In the genomic region with DNA sequence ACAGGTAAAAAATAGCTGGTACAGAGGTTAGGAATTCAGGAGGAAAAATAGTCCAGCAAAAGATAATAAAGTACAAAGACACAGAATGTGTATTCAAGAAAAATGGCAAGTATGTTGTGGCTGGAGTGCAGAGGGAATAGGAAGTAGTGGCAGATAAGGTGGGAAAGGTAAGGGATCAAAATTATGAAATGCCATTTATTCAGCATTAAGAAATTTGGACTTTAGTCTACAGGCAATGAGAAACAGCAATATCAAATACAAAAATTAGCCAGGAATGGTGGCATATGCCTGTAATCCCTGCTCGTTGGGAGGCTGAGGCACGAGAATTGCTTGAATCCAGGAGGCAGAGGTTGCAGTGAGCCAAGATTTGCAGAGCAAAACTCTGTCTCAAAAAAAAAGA, we compare ENCODE assay signal across 17 cellular contexts. TPM values are rescaled to one million over a fixed set of nuclear protein-coding genes. Genes with fewer than 3 reads are reported as not detected.
A peak's percentile ranks its signal among the peaks of the same experiment; 100 is the strongest.
DNase-seq lines count a peak whose midpoint lies in the region; ATAC-seq, FAIRE-seq and TF ChIP-seq lines count a peak whose summit lies in the region.
"Had no signal": no experiment of that assay in that cellular context is flagged by ENCODE, and none has a peak within 500 bp of the region (broad histone marks: within the 10 kb centered on the region; RNA-seq: fewer than 3 reads in every experiment).

No MANE protein-coding gene starts in this region.

- no TSS peak for BruUV-seq in HepG2 (replicated peaks; lab: Mats Ljungman, UMichigan)
- BruUV-seq in OCI-LY7 (replicated peaks; lab: Mats Ljungman, UMichigan): no TSS peak

- H3K9me2 ChIP-seq in OCI-LY7 (ENCODE audit: insufficient read depth, low read length): no peaks in the 10 kb centered on the region

- H3K9me3 ChIP-seq in liver (ENCODE audit: control insufficient read depth in 4 of 4, low read length in 3 of 4): no peaks in the 10 kb centered on the region
- no peaks in the 10 kb centered on the region for H3K9me3 ChIP-seq in HepG2 (ENCODE audit: low read length)
- H3K9me3 ChIP-seq in sigmoid colon: no peaks in the 10 kb centered on the region
- H3K9me3 ChIP-seq in OCI-LY7 (ENCODE audit: low read length): no peaks in the 10 kb centered on the region

- no peak overlapping the region for H3K4me2 ChIP-seq in HepG2 (ENCODE audit: low read depth, low read length)
- H3K4me2 ChIP-seq in OCI-LY7 (ENCODE audit: low read length): no peak overlapping the region
- H3K4me2 ChIP-seq: GM23338, PC-9 had no signal

- no peak overlapping the region for H3K4me3 Mint-ChIP-seq in activated naive CD8-positive, alpha-beta T cell
- H3K4me3 Mint-ChIP-seq: GM23338 had no signal

- in situ Hi-C loops in HepG2 (cut with HindIII; ENCODE audit: extremely low pct_ligation_motif_present, low pct_unique_long_range_greater_than_20kb): no loop called here

- TF ChIP-seq RAD21 in liver (IDR thresholded peaks at IDR 0.05): no peak
- no peak for TF ChIP-seq RAD21 in HepG2 (CRISPR knock-in tag; IDR thresholded peaks at IDR 0.05)

- intact Hi-C loops in HepG2 (cut with micrococcal nuclease; ENCODE audit: unreplicated experiment): no loop called here
- intact Hi-C loops in sigmoid colon (cut with DNase I): no loop called here
- intact Hi-C loops in OCI-LY7 (cut with micrococcal nuclease; ENCODE audit: unreplicated experiment): no loop called here

- CTCF ChIA-PET in HepG2 (lab: Yijun Ruan, JAX; ENCODE audit: low intra/inter-chr PET ratio, low total read pairs) (no interaction called here), OCI-LY7 (lab: Charles Lee; ENCODE audit: unreplicated experiment) (no interaction called here)

- H3K79me2 ChIP-seq in HepG2 (ENCODE audit: insufficient read depth, low read length) (peaks cover 6% of the 10 kb centered on the region), OCI-LY7 (ENCODE audit: insufficient read depth, low read depth, low read length) (peaks cover 27% of the 10 kb centered on the region; the same call in 1 of the 2 replicates)

- H3K27me3 ChIP-seq in liver (ENCODE audit: control insufficient read depth in 4 of 4, insufficient read depth in 4 of 4, low read length in 3 of 4) (no peaks in the 10 kb centered on the region), HepG2 (ENCODE audit: control insufficient read depth in 1 of 2, insufficient read depth in 2 of 2, low read length in 2 of 2) (no peaks in the 10 kb centered on the region), sigmoid colon (no peaks in the 10 kb centered on the region)

- 40% methylated on average over 2 of the region's 2 CpGs for WGBS in liver
- 91% methylated on average over 2 of the region's 2 CpGs for WGBS in HepG2 (ENCODE audit: low lambda C conversion rate)
- WGBS in sigmoid colon, 2 donors: 91 to 93% methylated on average over 2 of the region's 2 CpGs

- TF ChIP-seq EP300 in HepG2 (IDR thresholded peaks at IDR 0.05; ENCODE audit: low read depth in 2 of 2, low read length in 2 of 2) (no peak), HepG2 (CRISPR knock-in tag; IDR thresholded peaks at IDR 0.05; ENCODE audit: borderline replicate concordance) (no peak), sigmoid colon (IDR thresholded peaks at IDR 0.05) (no peak)

- no peak for TF ChIP-seq CTCF in liver (IDR thresholded peaks at IDR 0.05; ENCODE audit: low read depth, low read length, missing input control)
- no peak for TF ChIP-seq CTCF in HepG2 (CRISPR knock-in tag; IDR thresholded peaks at IDR 0.05)
- TF ChIP-seq CTCF in sigmoid colon (IDR thresholded peaks at IDR 0.05): no peak
- no peak for TF ChIP-seq CTCF in OCI-LY7 (conservative IDR thresholded peaks at IDR 0.05; ENCODE audit: low read length)

- peak overlapping the region; percentile 43 for H3K27ac Mint-ChIP-seq in activated naive CD8-positive, alpha-beta T cell
- H3K27ac Mint-ChIP-seq: GM23338 had no signal

- peaks cover 8% of the 10 kb centered on the region; the same call in 1 of the 2 replicates for H4K20me1 ChIP-seq in HepG2 (ENCODE audit: insufficient read depth, low read length)
- H4K20me1 ChIP-seq in OCI-LY7 (ENCODE audit: insufficient read depth, low read length): 0 out of 2 replicates have a peak, but pooled peaks cover 3% of the 10 kb centered on the region

- no peaks in the 10 kb centered on the region for H3K9me3 Mint-ChIP-seq in activated naive CD8-positive, alpha-beta T cell (ENCODE audit: low read depth)
- H3K9me3 Mint-ChIP-seq: GM23338 had no signal

- peaks cover 13% of the 10 kb centered on the region for H3K36me3 Mint-ChIP-seq in activated naive CD8-positive, alpha-beta T cell

- no peak for FAIRE-seq in HepG2 (lab: Jason Lieb, UNC)
- FAIRE-seq: K562 had no signal

- H3K36me3 ChIP-seq in liver (ENCODE audit: control insufficient read depth in 4 of 4, insufficient read depth in 3 of 4, low read depth in 1 of 4, low read length in 3 of 4) (peaks cover 6 to 65% (median 43%) of the 10 kb centered on the region in 4 donors), HepG2 (replicated peaks in 1 of 2; ENCODE audit: control insufficient read depth in 1 of 2, insufficient read depth in 2 of 2, low read length in 2 of 2) (peaks cover 19 to 83% of the 10 kb centered on the region in 2 experiments), sigmoid colon (peaks cover 6 to 81% (median 34%) of the 10 kb centered on the region in 4 donors), OCI-LY7 (ENCODE audit: insufficient read depth, low read length) (peaks cover 98% of the 10 kb centered on the region)

- DNase-seq in HepG2 (ENCODE audit: low spot score): no peak
- DNase-seq in left lobe of liver (ENCODE audit: low spot score): no peak
- no peak for DNase-seq in sigmoid colon
- no peak for DNase-seq in OCI-LY7 (ENCODE audit: low spot score)
- no peak for DNase-seq in hippocampal formation (lab: John Stamatoyannopoulos, UW)
- DNase-seq: ACHN, GF-D8, NCI-H1092, NCI-H1694, NCI-H2107, NCI-H446, PC-9 had no signal

- peaks cover 45% of the 10 kb centered on the region for H3K4me1 Mint-ChIP-seq in activated naive CD8-positive, alpha-beta T cell (ENCODE audit: low read depth)
- H3K4me1 Mint-ChIP-seq: GM23338 had no signal

- H3K9ac ChIP-seq in liver (ENCODE audit: low read depth in 1 of 2, low read length in 2 of 2): no peak overlapping the region
- H3K9ac ChIP-seq in HepG2 (ENCODE audit: insufficient read depth, low read depth, low read length): no peak overlapping the region

- H3K27me3 Mint-ChIP-seq in activated naive CD8-positive, alpha-beta T cell: no peaks in the 10 kb centered on the region

- H3K4me1 ChIP-seq in liver (ENCODE audit: control insufficient read depth in 4 of 4, insufficient read depth in 4 of 4, low read length in 3 of 4): peaks cover 5 to 21% (median 17%) of the 10 kb centered on the region in 4 donors
- H3K4me1 ChIP-seq in HepG2 (ENCODE audit: insufficient read depth, low read length): peaks cover 12% of the 10 kb centered on the region
- peaks cover 0 to 32% (median 8%) of the 10 kb centered on the region in 4 donors for H3K4me1 ChIP-seq in sigmoid colon
- no peaks in the 10 kb centered on the region for H3K4me1 ChIP-seq in OCI-LY7 (ENCODE audit: insufficient read depth, low read length, poor library complexity, severe bottlenecking)

- ATAC-seq in HepG2: no peak
- ATAC-seq in left lobe of liver: peak; percentile 56
- ATAC-seq: GM23338, K562 had no signal

- TF ChIP-seq POLR2A in HepG2 (IDR thresholded peaks at IDR 0.05; ENCODE audit: insufficient read depth in 1 of 2, low read depth in 2 of 2, low read length in 2 of 2) (no peak), sigmoid colon (IDR thresholded peaks at IDR 0.05) (no peak)

- POLR2A ChIA-PET in HepG2 (lab: Yijun Ruan, JAX) (interaction anchor here (2.3 kb wide), 1 partner anchor 10 kb away, joined by 8 read pairs; a partner anchor contains a TSS), OCI-LY7 (lab: Charles Lee) (no interaction called here)

- H3K27ac ChIP-seq in liver (ENCODE audit: low read depth in 1 of 2, low read length in 2 of 2) (no peak overlapping the region), HepG2 (ENCODE audit: extremely low read length, insufficient read depth, low read length) (no peak overlapping the region), sigmoid colon (no peak overlapping the region), OCI-LY7 (ENCODE audit: low read depth, low read length, poor library complexity, severe bottlenecking) (no peak overlapping the region)
- H3K27ac ChIP-seq: HL-60, PC-9 had no signal

- H2AFZ ChIP-seq in HepG2 (ENCODE audit: low read length): no peak overlapping the region
- H2AFZ ChIP-seq in OCI-LY7 (ENCODE audit: low read length): no peak overlapping the region
- H2AFZ ChIP-seq: GM23338, PC-9 had no signal

- H3K4me3 ChIP-seq in liver (ENCODE audit: low read depth in 1 of 3, low read length in 3 of 3) (no peak overlapping the region), HepG2 (replicated peaks in 1 of 3; ENCODE audit: insufficient read depth in 1 of 3, low read depth in 2 of 3, low read length in 3 of 3) (no peak overlapping the region), sigmoid colon (no peak overlapping the region), OCI-LY7 (ENCODE audit: low read depth, low read length, poor library complexity, severe bottlenecking) (no peak overlapping the region)
- H3K4me3 ChIP-seq: GM23338, K562, PC-9 had no signal

RNA-seq across cellular contexts. Expression of a gene that starts 10.3 kb away (rescaled TPM):
- total RNA-seq in liver (10 to 100 TPM; 79.7 to 97.5 TPM), HepG2 (2016; rRNA removed; fragmentation: Illumina TruSeq; extraction: Trizol) (210 and 304 TPM in 2 replicates), left lobe of liver (67.1 TPM), sigmoid colon (100 to 1,000 TPM in 3 of 4 donors, 10 to 100 TPM in 1; 77.8 to 172 (median 138) TPM), OCI-LY7 (2022) (103 and 115 TPM in 2 replicates)
- polyA plus RNA-seq in liver (10 to 100 TPM; 67.8 to 96.3 TPM), HepG2 (2011; rRNA removed) (60.5 and 90.2 TPM in 2 replicates), sigmoid colon (100 to 1,000 TPM in 2 of 3 donors, 10 to 100 TPM in 1; 71.6 to 175 (median 127) TPM)
- 60.5 and 63.1 TPM in 2 replicates for total RNA-seq in HepG2 (2016; cell fraction: cytosol; rRNA removed; fragmentation: Illumina TruSeq; extraction: Trizol; ENCODE audit: low read depth)
- 211 and 325 TPM in 2 replicates for total RNA-seq in HepG2 (2016; cell fraction: insoluble cytoplasmic fraction; rRNA removed; fragmentation: Illumina TruSeq; extraction: Trizol)
- 113 and 123 TPM in 2 replicates for total RNA-seq in HepG2 (2016; cell fraction: membrane; rRNA removed; fragmentation: Illumina TruSeq; extraction: Trizol)
- total RNA-seq in HepG2 (2016; cell fraction: nucleus; rRNA removed; fragmentation: Illumina TruSeq; extraction: Trizol): 92.8 and 108 TPM in 2 replicates
- 45.8 and 60.2 TPM in 2 replicates for polyA plus RNA-seq in HepG2 (2011; cell fraction: cytosol; rRNA removed)
- 17.7 and 21.2 TPM in 2 replicates for polyA plus RNA-seq in HepG2 (2011; cell fraction: nucleus; rRNA removed)
- polyA plus RNA-seq in HepG2 (2012): 129 and 162 TPM in 2 replicates
- polyA plus RNA-seq in HepG2 (2016; cell fraction: cytosol; fragmentation: Illumina TruSeq; extraction: Trizol; ENCODE audit: low read depth): 46.3 and 52.4 TPM in 2 replicates
- polyA plus RNA-seq in HepG2 (2016; cell fraction: insoluble cytoplasmic fraction; fragmentation: Illumina TruSeq; extraction: Trizol; ENCODE audit: low read depth): 217 and 252 TPM in 2 replicates
- 79.1 and 79.5 TPM in 2 replicates for polyA plus RNA-seq in HepG2 (2016; cell fraction: membrane; fragmentation: Illumina TruSeq; extraction: Trizol; ENCODE audit: low read depth)
- 79.8 and 83.2 TPM in 2 replicates for polyA plus RNA-seq in HepG2 (2016; cell fraction: nucleus; fragmentation: Illumina TruSeq; extraction: Trizol; ENCODE audit: insufficient read depth, low read depth)
- 56.9 and 58.5 TPM in 2 replicates for polyA minus RNA-seq in HepG2 (2011; rRNA and poly(A)+ RNA removed; ENCODE audit: low replicate concordance)
- 65.8 and 69.6 TPM in 2 replicates for polyA minus RNA-seq in HepG2 (2011; cell fraction: cytosol; rRNA and poly(A)+ RNA removed)
- 83.3 and 106 TPM in 2 replicates for polyA minus RNA-seq in HepG2 (2011; cell fraction: nucleus; rRNA and poly(A)+ RNA removed)
- total RNA-seq in OCI-LY7 (2014; rRNA removed; shearing (Covaris generic)): 68.5 and 73.6 TPM in 2 replicates
